9 cellular contexts compared by ENCODE assay signal in genomic region chr2:54524236-54524991, GRCh38.
DNase-seq lines count a peak whose midpoint lies in the region; ATAC-seq and TF ChIP-seq lines count a peak whose summit lies in the region.
"Had no signal": no experiment of that assay in that cellular context is flagged by ENCODE, and none has a peak within 500 bp of the region (broad histone marks: within the 10 kb centered on the region; RNA-seq: fewer than 3 reads in every experiment).

No MANE protein-coding gene starts in this region.

- TF ChIP-seq CTCF in dorsolateral prefrontal cortex (IDR thresholded peaks at IDR 0.05 in 54 of 56, conservative IDR thresholded peaks at IDR 0.05 in 2 of 56; ENCODE audit: low read depth in 1 of 56, partially characterized antibody in 56 of 56) (peak in 1 of 56 donors; percentile 18), esophagus squamous epithelium (IDR thresholded peaks at IDR 0.05) (no peak)

- no peak overlapping the region for H3K4me3 ChIP-seq in dorsolateral prefrontal cortex
- no peak overlapping the region for H3K4me3 ChIP-seq in esophagus squamous epithelium

- 67 to 77% methylated on average over 13 of the region's 13 CpGs for WGBS in esophagus squamous epithelium, 2 donors

- H3K36me3 ChIP-seq in esophagus squamous epithelium, result peaks cover 0 to 18% (median 0%) of the 10 kb centered on the region in 3 donors

- H3K27me3 ChIP-seq in dorsolateral prefrontal cortex, result no peaks in the 10 kb centered on the region
- H3K27me3 ChIP-seq in esophagus squamous epithelium, result no peaks in the 10 kb centered on the region

- DNase-seq in NCI-H510A treated with DMSO at 0.1 percent for 48 hours (lab: John Stamatoyannopoulos, UW) (peak; percentile 26), NCI-H510A (lab: John Stamatoyannopoulos, UW) (no peak), NCI-H526 treated with DMSO at 0.1 percent for 48 hours (lab: John Stamatoyannopoulos, UW) (peak; percentile 22), dorsolateral prefrontal cortex (no peak), esophagus squamous epithelium (lab: John Stamatoyannopoulos, UW) (no peak)
- peak; percentile 10 for DNase-seq in stimulated activated CD4-positive, alpha-beta T cell treated with anti-CD3 and anti-CD28 coated beads, Interleukin-12 subunit alpha, Interleukin-12 subunit beta, amount 100 ng/mL, for 4 hours

- H3K27ac ChIP-seq in dorsolateral prefrontal cortex (peak overlapping the region in 48 of 59 donors; percentile 7 to 82 (median 49)), esophagus squamous epithelium (peak overlapping the region in 2 of 4 donors; percentile 38 to 49)
- H3K27ac ChIP-seq: C4-2B had no signal

- intact Hi-C loops in dorsolateral prefrontal cortex (cut with DNase I), result loop anchor here (5.0 to 10.0 kb wide), 3 partner anchors 138 to 180 kb away; no protein-coding TSS in a partner anchor
- intact Hi-C loops in esophagus squamous epithelium (cut with DNase I), result loop anchor here (10.0 kb wide), 3 partner anchors 120 to 310 kb away; no protein-coding TSS in a partner anchor

- no peaks in the 10 kb centered on the region for H3K9me3 ChIP-seq in esophagus squamous epithelium

- TF ChIP-seq POLR2A in esophagus squamous epithelium (IDR thresholded peaks at IDR 0.05), result no peak

- peaks cover 6 to 19% (median 14%) of the 10 kb centered on the region in 3 donors for H3K4me1 ChIP-seq in esophagus squamous epithelium

- peak; percentile 81 for ATAC-seq in HG02610 (IDR thresholded peaks at IDR 0.05; ENCODE audit: unreplicated experiment)
- no peak for ATAC-seq in GM19455 (IDR thresholded peaks at IDR 0.05; ENCODE audit: unreplicated experiment)

Comparison
In these comparisons a context has a peak if more than half of its experiments do, and no peak if none do; other contexts are left out.
1. DNase-seq: peak in NCI-H510A treated with DMSO at 0.1 percent for 48 hours (single experiment), NCI-H526 treated with DMSO at 0.1 percent for 48 hours (single experiment) and stimulated activated CD4-positive, alpha-beta T cell treated with anti-CD3 and anti-CD28 coated beads, Interleukin-12 subunit alpha, Interleukin-12 subunit beta, amount 100 ng/mL, for 4 hours (single experiment); none in NCI-H510A (single experiment), dorsolateral prefrontal cortex (0 of 10) and esophagus squamous epithelium (single experiment).